ENCODE assay signal across 9 cellular contexts in the genomic region with DNA sequence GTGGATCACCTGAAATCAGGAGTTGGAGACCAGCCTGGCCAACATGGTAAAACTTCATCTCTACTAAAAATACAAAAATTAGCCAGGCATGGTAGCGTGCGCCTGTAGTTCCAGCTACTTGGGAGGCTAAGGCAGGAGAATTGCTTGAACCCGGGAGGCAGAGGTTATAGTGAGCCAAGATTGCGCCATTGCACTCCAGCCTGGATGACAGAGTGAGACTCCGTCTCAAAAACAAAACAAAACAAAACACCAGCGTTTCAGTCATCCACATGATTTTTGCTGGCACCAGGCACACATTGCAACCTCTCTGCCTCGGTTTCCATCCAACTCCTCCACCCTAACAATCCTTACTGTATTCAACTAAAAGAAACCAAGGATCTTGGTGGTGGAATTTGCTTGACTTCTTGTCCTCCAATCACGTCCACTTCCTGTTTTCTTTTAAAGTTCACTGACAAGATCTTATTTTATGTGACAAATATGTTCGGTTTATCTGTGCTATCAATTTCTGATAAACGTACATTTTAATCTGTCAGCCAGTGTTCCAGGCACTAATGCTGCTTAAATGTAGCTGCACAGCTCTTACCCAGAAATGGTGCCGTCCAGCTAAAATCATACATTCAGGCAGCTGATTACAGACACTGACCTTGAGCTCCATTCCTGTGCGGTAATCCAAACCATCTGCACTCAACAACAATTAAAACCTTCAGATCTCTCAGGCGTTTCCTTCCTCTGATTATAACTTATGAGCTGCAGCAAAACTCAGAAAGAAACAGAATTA. TPM values are rescaled to one million over a fixed set of nuclear protein-coding genes. Genes with fewer than 3 reads are reported as not detected.
DNase-seq lines count a peak whose midpoint lies in the region; TF ChIP-seq lines count a peak whose summit lies in the region.
"Had no signal": no experiment of that assay in that cellular context is flagged by ENCODE, and none has a peak within 500 bp of the region (broad histone marks: within the 10 kb centered on the region; RNA-seq: fewer than 3 reads in every experiment).

No MANE protein-coding gene starts in this region.

- no peak for TF ChIP-seq POLR2A in adrenal gland (IDR thresholded peaks at IDR 0.05)

- 22 to 30% (median 29%) methylated on average over 13 of the region's 13 CpGs for WGBS in adrenal gland, 4 donors

- intact Hi-C loops in adrenal gland (cut with DNase I) = no loop called here

- H3K27me3 ChIP-seq in HL-60 (ENCODE audit: insufficient read depth, poor library complexity, severe bottlenecking) (no peaks in the 10 kb centered on the region), adrenal gland (no peaks in the 10 kb centered on the region), H7 (ENCODE audit: control insufficient read depth, insufficient read depth, low read length) (no peaks in the 10 kb centered on the region)

- H3K4me3 ChIP-seq in HL-60 (replicated peaks; ENCODE audit: insufficient read depth, low read length) (0 out of 2 replicates have a peak overlapping the region, but pooled peaks have one; percentile 3), adrenal gland (peak overlapping the region in 2 of 4 donors; percentile 1 to 31), H7 (ENCODE audit: insufficient read depth, low read depth, low read length) (no peak overlapping the region)

- no peaks in the 10 kb centered on the region for H3K9me3 ChIP-seq in adrenal gland (replicated peaks in 1 of 3)

- no peaks in the 10 kb centered on the region for H3K36me3 ChIP-seq in adrenal gland (replicated peaks in 1 of 2)
- no peaks in the 10 kb centered on the region for H3K36me3 ChIP-seq in H7 (replicated peaks; ENCODE audit: control insufficient read depth, insufficient read depth, low read length)

- DNase-seq in HL-60 (ENCODE audit: low read depth in 1 of 2, low spot score in 1 of 2) (no peak), adrenal gland (peak in 6 of 7 donors; percentile 41 to 64 (median 49)), lung microvascular endothelial cell (ENCODE audit: low read depth in 2 of 2) (peak; percentile 46 to 89), NCI-H2029 treated with DMSO at 0.1 percent for 48 hours (lab: John Stamatoyannopoulos, UW) (no peak), COR-L47 (lab: John Stamatoyannopoulos, UW) (no peak), dedifferentiated amniotic fluid mesenchymal stem cell (ENCODE audit: extremely low spot score) (no peak), H7 (no peak)
- DNase-seq: DMS 273 treated with DMSO at 0.1 percent for 48 hours had no signal

- H3K4me1 ChIP-seq in adrenal gland (replicated peaks in 1 of 2) = peaks cover 28 to 30% of the 10 kb centered on the region in 2 donors

- peak overlapping the region; percentile 7; the same call in 1 of the 2 replicates for H3K27ac ChIP-seq in 22Rv1
- no peak overlapping the region for H3K27ac ChIP-seq in HL-60 (replicated peaks)
- peak overlapping the region in 4 of 5 donors; percentile 3 to 84 (median 65) for H3K27ac ChIP-seq in adrenal gland

- TF ChIP-seq CTCF in 22Rv1 (IDR thresholded peaks at IDR 0.05) (no peak), HL-60 (IDR thresholded peaks at IDR 0.05; ENCODE audit: insufficient read depth, low read length) (no peak), adrenal gland (IDR thresholded peaks at IDR 0.05) (no peak)

RNA-seq across cellular contexts. Expression of gene RASSF3, which starts 26.7 kb away (rescaled TPM):
- total RNA-seq in adrenal gland = 10 to 100 TPM; 34.9 to 75.8 (median 52.0) TPM
- 10 to 100 TPM; 21.7 to 40.1 (median 23.7) TPM for polyA plus RNA-seq in adrenal gland
- total RNA-seq in lung microvascular endothelial cell = 16.3 and 17.7 TPM in 2 replicates
- 26.7 and 29.2 TPM in 2 replicates for total RNA-seq in H7 (2014; rRNA removed; shearing (Covaris generic))

Comparison
In these comparisons a context has a peak if more than half of its experiments do, and no peak if none do; other contexts are left out.
1. DNase-seq: peak in adrenal gland (6 of 7) and lung microvascular endothelial cell (2 of 2); none in HL-60 (0 of 2), NCI-H2029 treated with DMSO at 0.1 percent for 48 hours (single experiment), COR-L47 (single experiment), dedifferentiated amniotic fluid mesenchymal stem cell (single experiment) and H7 (single experiment).